Comparison of ENCODE assay signal across 10 cellular contexts in the genomic region with DNA sequence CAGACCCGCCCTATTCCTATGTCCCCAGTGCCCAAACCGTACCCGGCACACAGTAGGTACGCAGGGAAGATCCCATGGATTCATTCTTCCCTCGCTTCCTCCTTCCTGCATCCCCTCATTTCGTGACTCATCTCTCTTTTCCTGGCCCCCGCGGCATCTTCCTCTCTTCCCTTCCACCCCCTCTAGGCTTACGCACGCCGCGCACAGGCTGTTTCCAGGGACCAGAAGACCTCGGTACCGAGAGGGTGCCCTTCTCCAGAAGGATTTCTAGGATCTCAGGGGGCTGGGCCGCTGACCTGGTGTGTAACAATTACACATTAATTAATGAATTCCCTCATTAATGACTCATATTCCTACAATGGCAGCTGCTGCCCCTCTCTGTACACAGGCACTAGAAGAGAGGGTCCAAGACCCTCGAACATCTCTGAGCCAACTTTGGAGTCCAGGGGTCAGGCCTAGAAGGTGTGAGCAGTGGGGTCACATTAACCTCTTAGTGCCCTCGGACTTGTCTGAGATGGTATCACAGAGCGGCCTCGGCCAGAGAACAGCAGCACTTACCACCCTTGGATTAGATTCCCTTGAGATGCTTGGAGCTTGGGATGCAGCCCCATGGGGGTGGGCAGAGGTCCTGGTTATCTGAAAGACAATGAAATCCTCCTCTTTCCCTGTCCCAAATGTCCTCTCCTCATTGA. TPM values are rescaled to one million over a fixed set of nuclear protein-coding genes. Genes with fewer than 3 reads are reported as not detected.
DNase-seq lines count a peak whose midpoint lies in the region; ATAC-seq, FAIRE-seq and TF ChIP-seq lines count a peak whose summit lies in the region.
"Had no signal": no experiment of that assay in that cellular context is flagged by ENCODE, and none has a peak within 500 bp of the region (broad histone marks: within the 10 kb centered on the region; RNA-seq: fewer than 3 reads in every experiment).

No MANE protein-coding gene starts in this region.

- no peak for TF ChIP-seq EP300 in GM12878 (IDR thresholded peaks at IDR 0.05; ENCODE audit: borderline replicate concordance in 1 of 2, control insufficient read depth in 1 of 2, low read depth in 2 of 2, low read length in 2 of 2)

- TF ChIP-seq RAD21 in GM12878 (IDR thresholded peaks at IDR 0.05; ENCODE audit: insufficient read depth, low read depth, low read length), result no peak

- SMC1A ChIA-PET in GM12878 (lab: Charles Lee; ENCODE audit: uncharacterized antibody, unreplicated experiment), result interaction anchor here (0.5 to 8.7 kb wide), 24 partner anchors 21 to 219 kb away, joined by 3 to 283 read pairs (median 6); partner anchors contain the start of genes ARL2BP and CX3CL1

- peaks cover 23% of the 10 kb centered on the region for H3K4me1 Mint-ChIP-seq in activated CD4-positive, alpha-beta T cell treated with anti-CD3 and anti-CD28 coated beads, Interleukin-2, amount 10 ng/mL, durations not matched to agents 24 days and 14 days
- peaks cover 16% of the 10 kb centered on the region for H3K4me1 Mint-ChIP-seq in osteocyte (ENCODE audit: unreplicated experiment)

- no peaks in the 10 kb centered on the region for H3K79me2 ChIP-seq in GM12878 (ENCODE audit: control insufficient read depth, insufficient read depth, low read length)

- WGBS in GM12878 (ENCODE audit: insufficient coverage, insufficient replicate concordance, low lambda C conversion rate, missing lambda C conversion rate), result 58% methylated on average over 19 of the region's 19 CpGs
- 32 to 35% methylated on average over 18 to 19 of the region's 19 CpGs for WGBS in testis, 2 donors

- RAD21 ChIA-PET in GM12878 (lab: Charles Lee; ENCODE audit: unreplicated experiment), result interaction anchor here (0.8 to 9.2 kb wide), 19 partner anchors 13 to 241 kb away, joined by 3 to 293 read pairs (median 7); partner anchors contain the start of genes ADGRG5, CCL17, PSME3IP1 and RSPRY1

- FAIRE-seq in GM12878 (lab: Jason Lieb, UNC), result no peak

- no TSS peak for BruUV-seq in GM12878 (replicated peaks; lab: Mats Ljungman, UMichigan)

- no peak overlapping the region for H2AFZ ChIP-seq in GM12878 (ENCODE audit: control insufficient read depth, low read depth, low read length)

- TF ChIP-seq CTCF in GM12878 (IDR thresholded peaks at IDR 0.05 in 2 of 3, conservative IDR thresholded peaks at IDR 0.05 in 1 of 3; ENCODE audit: control insufficient read depth in 2 of 3, extremely low read depth in 1 of 3, insufficient read depth in 1 of 3, low read depth in 3 of 3, low read length in 3 of 3) (no peak), lower lobe of right lung (IDR thresholded peaks at IDR 0.05) (no peak), testis (IDR thresholded peaks at IDR 0.05) (no peak), osteocyte (IDR thresholded peaks at IDR 0.05) (no peak), GM10248 (IDR thresholded peaks at IDR 0.05; ENCODE audit: control extremely low read depth, extremely low read depth, low read depth, missing control alignments) (no peak)

- no peaks in the 10 kb centered on the region for H3K9me3 Mint-ChIP-seq in activated CD4-positive, alpha-beta T cell treated with anti-CD3 and anti-CD28 coated beads, Interleukin-2, amount 10 ng/mL, durations not matched to agents 24 days and 14 days
- H3K9me3 Mint-ChIP-seq in osteocyte (ENCODE audit: unreplicated experiment), result no peaks in the 10 kb centered on the region

- no peak for ATAC-seq in GM12878
- no peak for ATAC-seq in lower lobe of right lung
- no peak for ATAC-seq in HG02884 (IDR thresholded peaks at IDR 0.05; ENCODE audit: unreplicated experiment)

- no peaks in the 10 kb centered on the region for H3K9me3 ChIP-seq in GM12878 (replicated peaks; ENCODE audit: control insufficient read depth, insufficient read depth, low read length)
- H3K9me3 ChIP-seq in lower lobe of right lung, result no peaks in the 10 kb centered on the region
- H3K9me3 ChIP-seq in testis, result no peaks in the 10 kb centered on the region

- intact Hi-C loops in activated CD4-positive, alpha-beta T cell treated with anti-CD3 and anti-CD28 coated beads, Interleukin-2, amount 10 ng/mL, durations not matched to agents 24 days and 14 days (cut with micrococcal nuclease), result loop anchor here (5.0 to 10.0 kb wide), 3 partner anchors 114 to 1434 kb away; partner anchors contain the start of genes GOT2, KATNB1, PSME3IP1 and RSPRY1
- intact Hi-C loops in GM12878 (cut with micrococcal nuclease; ENCODE audit: unreplicated experiment), result loop anchor here (2.0 to 5.0 kb wide), 3 partner anchors 56 to 236 kb away; partner anchors contain the start of genes CCDC102A and CCL22
- intact Hi-C loops in lower lobe of right lung (cut with DNase I), result loop anchor here (5.0 kb wide), 1 partner anchor 116 kb away; no protein-coding TSS in a partner anchor
- intact Hi-C loops in testis (cut with DNase I; ENCODE audit: low total_unique reads), result loop anchor here (2.0 to 10.0 kb wide), 3 partner anchors 74 to 224 kb away; partner anchors contain the start of gene CX3CL1

- TF ChIP-seq POLR2A in GM12878 (IDR thresholded peaks at IDR 0.05; ENCODE audit: low read depth, low read length), result no peak
- TF ChIP-seq POLR2A in testis (IDR thresholded peaks at IDR 0.05), result no peak

- H3K27ac Mint-ChIP-seq in activated CD4-positive, alpha-beta T cell treated with anti-CD3 and anti-CD28 coated beads, Interleukin-2, amount 10 ng/mL, durations not matched to agents 24 days and 14 days, result peak overlapping the region; percentile 30
- H3K27ac Mint-ChIP-seq in osteocyte (ENCODE audit: unreplicated experiment), result no peak overlapping the region

- H3K9ac ChIP-seq in GM12878 (ENCODE audit: control insufficient read depth, insufficient read depth, low read length), result no peak overlapping the region

- H4K20me1 ChIP-seq in GM12878 (ENCODE audit: control insufficient read depth, insufficient read depth), result no peaks in the 10 kb centered on the region

- DNase-seq in activated CD4-positive, alpha-beta T cell treated with anti-CD3 and anti-CD28 coated beads, Interleukin-2, amount 10 ng/mL, durations not matched to agents 24 days and 14 days, result peak; percentile 62
- DNase-seq in activated CD4-positive, alpha-beta T cell treated with anti-CD3 and anti-CD28 coated beads for 48 hours, result no peak
- DNase-seq in GM12878 (ENCODE audit: low read depth, low spot score) (no peak), lower lobe of right lung (no peak), testis (peak; percentile 18), osteocyte (ENCODE audit: extremely low spot score, unreplicated experiment) (no peak), GM10248 (ENCODE audit: extremely low spot score) (no peak)

- no peak overlapping the region for H3K4me3 ChIP-seq in GM12878
- peak overlapping the region; percentile 56 for H3K4me3 ChIP-seq in lower lobe of right lung
- H3K4me3 ChIP-seq in testis, result peak overlapping the region; percentile 51 to 58

- peaks cover 34% of the 10 kb centered on the region for H3K4me1 ChIP-seq in GM12878 (ENCODE audit: control insufficient read depth, insufficient read depth, low read length)
- H3K4me1 ChIP-seq in lower lobe of right lung, result peaks cover 43% of the 10 kb centered on the region
- H3K4me1 ChIP-seq in testis, result peaks cover 29% of the 10 kb centered on the region

- no peak overlapping the region for H3K4me3 Mint-ChIP-seq in activated CD4-positive, alpha-beta T cell treated with anti-CD3 and anti-CD28 coated beads, Interleukin-2, amount 10 ng/mL, durations not matched to agents 24 days and 14 days
- H3K4me3 Mint-ChIP-seq in osteocyte (ENCODE audit: unreplicated experiment), result no peak overlapping the region

- H3K4me2 ChIP-seq in GM12878 (ENCODE audit: control insufficient read depth, insufficient read depth), result peak overlapping the region; percentile 72; the same call in 1 of the 2 replicates

- POLR2A ChIA-PET in GM12878 (lab: Charles Lee) (interaction anchor here (0.9 to 7.0 kb wide), 6 partner anchors 38 to 116 kb away, joined by 3 to 65 read pairs (median 10); partner anchors contain the start of gene CX3CL1), GM10248 (lab: Yijun Ruan, JAX) (interaction anchor here (0.6 kb wide), 1 partner anchor 701 kb away, joined by 3 read pairs; no protein-coding TSS in a partner anchor)

- in situ Hi-C loops in GM12878 (cut with MboI), result loop anchor here (5.0 kb wide), 2 partner anchors 116 to 216 kb away; no protein-coding TSS in a partner anchor

- H3K27me3 Mint-ChIP-seq in activated CD4-positive, alpha-beta T cell treated with anti-CD3 and anti-CD28 coated beads, Interleukin-2, amount 10 ng/mL, durations not matched to agents 24 days and 14 days, result no peaks in the 10 kb centered on the region
- H3K27me3 Mint-ChIP-seq in osteocyte (ENCODE audit: unreplicated experiment), result peaks cover 3% of the 10 kb centered on the region

- no peaks in the 10 kb centered on the region for H3K36me3 Mint-ChIP-seq in activated CD4-positive, alpha-beta T cell treated with anti-CD3 and anti-CD28 coated beads, Interleukin-2, amount 10 ng/mL, durations not matched to agents 24 days and 14 days (ENCODE audit: low read depth)
- no peaks in the 10 kb centered on the region for H3K36me3 Mint-ChIP-seq in osteocyte (ENCODE audit: unreplicated experiment)

- H3K27me3 ChIP-seq in GM12878 (replicated peaks in 1 of 2; ENCODE audit: control insufficient read depth in 2 of 2, insufficient read depth in 2 of 2, low read length in 1 of 2), result no peaks in the 10 kb centered on the region
- no peaks in the 10 kb centered on the region for H3K27me3 ChIP-seq in lower lobe of right lung (ENCODE audit: low read depth)
- H3K27me3 ChIP-seq in testis, result no peaks in the 10 kb centered on the region

- CTCF ChIA-PET in GM12878 (lab: Yijun Ruan, JAX), result interaction anchor here (0.6 to 15.8 kb wide), 21 partner anchors 13 to 274 kb away, joined by 3 to 632 read pairs (median 10); partner anchors contain the start of genes CCL22, CIAPIN1, COQ9 and CX3CL1
- CTCF ChIA-PET in GM10248 (lab: Yijun Ruan, JAX), result interaction anchor here (0.8 to 11.1 kb wide), 36 partner anchors 9 to 256 kb away, joined by 3 to 454 read pairs (median 4); partner anchors contain the start of genes ARL2BP, CCL17 and CX3CL1

- H3K36me3 ChIP-seq in GM12878 (ENCODE audit: control insufficient read depth in 2 of 2, insufficient read depth in 2 of 2, low read length in 1 of 2), result no peaks in the 10 kb centered on the region
- no peaks in the 10 kb centered on the region for H3K36me3 ChIP-seq in lower lobe of right lung
- no peaks in the 10 kb centered on the region for H3K36me3 ChIP-seq in testis (ENCODE audit: low read depth, missing control alignments)

- H3K27ac ChIP-seq in GM12878 (ENCODE audit: control insufficient read depth, insufficient read depth), result no peak overlapping the region
- peak overlapping the region; percentile 31 for H3K27ac ChIP-seq in lower lobe of right lung
- peak overlapping the region in 1 of 2 donors; percentile 71 for H3K27ac ChIP-seq in testis

RNA-seq across cellular contexts. Expression of gene PLLP, which starts 16.8 kb away (rescaled TPM):
- not detected in 2 replicates for total RNA-seq in activated CD4-positive, alpha-beta T cell treated with anti-CD3 and anti-CD28 coated beads, Interleukin-2, amount 10 ng/mL, durations not matched to agents 24 days and 14 days
- total RNA-seq in GM12878 (2013; cell fraction: nucleolus; rRNA removed), result 1.3 and 1.8 TPM in 2 replicates
- total RNA-seq in GM12878 (2014; rRNA removed), result 0.65 and 0.79 TPM in 2 replicates
- 0.27 and 0.28 TPM in 2 replicates for total RNA-seq in GM12878 (2014; rRNA removed; fragmentation: Illumina TruSeq; extraction: Trizol)
- 0.77 and 1.3 TPM in 2 replicates for total RNA-seq in GM12878 (2021)
- polyA plus RNA-seq in GM12878 (2011; ENCODE audit: low read depth), result 0.75 TPM
- polyA plus RNA-seq in GM12878 (2011; rRNA removed), result 4.5 and 5.8 TPM in 2 replicates
- 7.2 and 8.2 TPM in 2 replicates for polyA plus RNA-seq in GM12878 (2011; cell fraction: cytosol; rRNA removed)
- 2.8 and 4.8 TPM in 2 replicates for polyA plus RNA-seq in GM12878 (2011; cell fraction: nucleus; rRNA removed)
- 1.2 and 1.4 TPM in 2 replicates for polyA plus RNA-seq in GM12878 (2012)
- polyA plus RNA-seq in GM12878 (2014; fragmentation: Illumina TruSeq; extraction: Trizol), result 0.44 and 0.54 TPM in 2 replicates
- under 1 TPM; 0.23 to 0.49 TPM for polyA plus RNA-seq in GM12878 (2014; fragmentation: Nextera tagmentation; extraction: Ambion mirVana)
- polyA plus RNA-seq in GM12878 (2014; rRNA removed), result 1.2 TPM in 2 replicates
- under 1 TPM; 0.21 to 0.88 TPM for polyA plus RNA-seq in GM12878 (2016; fragmentation: Nextera tagmentation; extraction: Ambion mirVana)
- 2.9 and 3.6 TPM in 2 replicates for polyA minus RNA-seq in GM12878 (2011; rRNA and poly(A)+ RNA removed)
- polyA minus RNA-seq in GM12878 (2011; cell fraction: cytosol; rRNA and poly(A)+ RNA removed), result 0.94 and 1.6 TPM in 2 replicates
- 1.1 and 1.6 TPM in 2 replicates for polyA minus RNA-seq in GM12878 (2011; cell fraction: nucleus; rRNA and poly(A)+ RNA removed)
- 77.5 TPM for total RNA-seq in lower lobe of right lung
- total RNA-seq in testis, result 10 to 100 TPM; 36.1 to 39.4 TPM
- 15.0 TPM for polyA plus RNA-seq in testis (ENCODE audit: insufficient read depth, low read depth, low replicate concordance)
- total RNA-seq in osteocyte, result 0.30 and 1.2 TPM in 2 replicates

RNA-seq across cellular contexts. Expression of gene ARL2BP, which starts 56.2 kb away (rescaled TPM):
- total RNA-seq in activated CD4-positive, alpha-beta T cell treated with anti-CD3 and anti-CD28 coated beads, Interleukin-2, amount 10 ng/mL, durations not matched to agents 24 days and 14 days, result 24.9 and 26.7 TPM in 2 replicates
- total RNA-seq in GM12878 (2013; cell fraction: nucleolus; rRNA removed), result 9.4 and 9.6 TPM in 2 replicates
- 30.9 and 35.8 TPM in 2 replicates for total RNA-seq in GM12878 (2014; rRNA removed)
- total RNA-seq in GM12878 (2014; rRNA removed; fragmentation: Illumina TruSeq; extraction: Trizol), result 26.3 and 27.4 TPM in 2 replicates
- 25.5 and 28.5 TPM in 2 replicates for total RNA-seq in GM12878 (2021)
- 17.5 TPM for polyA plus RNA-seq in GM12878 (2011; ENCODE audit: low read depth)
- polyA plus RNA-seq in GM12878 (2011; rRNA removed), result 51.1 and 56.6 TPM in 2 replicates
- polyA plus RNA-seq in GM12878 (2011; cell fraction: cytosol; rRNA removed), result 35.3 and 41.2 TPM in 2 replicates
- polyA plus RNA-seq in GM12878 (2011; cell fraction: nucleus; rRNA removed), result 17.4 and 18.8 TPM in 2 replicates
- polyA plus RNA-seq in GM12878 (2012), result 19.1 and 21.0 TPM in 2 replicates
- polyA plus RNA-seq in GM12878 (2014; fragmentation: Illumina TruSeq; extraction: Trizol), result 33.6 and 35.5 TPM in 2 replicates
- 10 to 100 TPM; 12.5 to 20.5 TPM for polyA plus RNA-seq in GM12878 (2014; fragmentation: Nextera tagmentation; extraction: Ambion mirVana)
- 21.7 and 23.9 TPM in 2 replicates for polyA plus RNA-seq in GM12878 (2014; rRNA removed)
- polyA plus RNA-seq in GM12878 (2016; fragmentation: Nextera tagmentation; extraction: Ambion mirVana), result 10 to 100 TPM; 44.2 to 50.9 TPM
- 24.3 and 31.6 TPM in 2 replicates for polyA minus RNA-seq in GM12878 (2011; rRNA and poly(A)+ RNA removed)
- 12.7 and 22.0 TPM in 2 replicates for polyA minus RNA-seq in GM12878 (2011; cell fraction: cytosol; rRNA and poly(A)+ RNA removed)
- polyA minus RNA-seq in GM12878 (2011; cell fraction: nucleus; rRNA and poly(A)+ RNA removed), result 5.2 and 6.2 TPM in 2 replicates
- 58.1 TPM for total RNA-seq in lower lobe of right lung
- total RNA-seq in testis, result 10 to 100 TPM; 88.8 to 92.4 TPM
- polyA plus RNA-seq in testis (ENCODE audit: insufficient read depth, low read depth, low replicate concordance), result 128 TPM
- 61.8 and 67.4 TPM in 2 replicates for total RNA-seq in osteocyte

RNA-seq across cellular contexts. Expression of gene CCL22, which starts 57.3 kb away (rescaled TPM):
- total RNA-seq in activated CD4-positive, alpha-beta T cell treated with anti-CD3 and anti-CD28 coated beads, Interleukin-2, amount 10 ng/mL, durations not matched to agents 24 days and 14 days, result 14.1 and 14.6 TPM in 2 replicates
- 217 and 243 TPM in 2 replicates for total RNA-seq in GM12878 (2013; cell fraction: nucleolus; rRNA removed)
- 114 and 118 TPM in 2 replicates for total RNA-seq in GM12878 (2014; rRNA removed)
- total RNA-seq in GM12878 (2014; rRNA removed; fragmentation: Illumina TruSeq; extraction: Trizol), result 132 and 137 TPM in 2 replicates
- total RNA-seq in GM12878 (2021), result 704 and 775 TPM in 2 replicates
- polyA plus RNA-seq in GM12878 (2011; ENCODE audit: low read depth), result 191 TPM
- 14.5 and 38.0 TPM in 2 replicates for polyA plus RNA-seq in GM12878 (2011; rRNA removed)
- 34.6 and 58.9 TPM in 2 replicates for polyA plus RNA-seq in GM12878 (2011; cell fraction: cytosol; rRNA removed)
- 20.6 TPM in 2 replicates for polyA plus RNA-seq in GM12878 (2011; cell fraction: nucleus; rRNA removed)
- 240 and 288 TPM in 2 replicates for polyA plus RNA-seq in GM12878 (2012)
- 508 and 540 TPM in 2 replicates for polyA plus RNA-seq in GM12878 (2014; fragmentation: Illumina TruSeq; extraction: Trizol)
- polyA plus RNA-seq in GM12878 (2014; fragmentation: Nextera tagmentation; extraction: Ambion mirVana), result 100 to 1,000 TPM; 581 to 591 TPM
- 221 and 240 TPM in 2 replicates for polyA plus RNA-seq in GM12878 (2014; rRNA removed)
- polyA plus RNA-seq in GM12878 (2016; fragmentation: Nextera tagmentation; extraction: Ambion mirVana), result 100 to 1,000 TPM; 347 to 350 TPM
- polyA minus RNA-seq in GM12878 (2011; rRNA and poly(A)+ RNA removed), result 35.3 and 36.7 TPM in 2 replicates
- polyA minus RNA-seq in GM12878 (2011; cell fraction: cytosol; rRNA and poly(A)+ RNA removed), result 35.0 and 39.2 TPM in 2 replicates
- 4.6 and 6.1 TPM in 2 replicates for polyA minus RNA-seq in GM12878 (2011; cell fraction: nucleus; rRNA and poly(A)+ RNA removed)
- total RNA-seq in lower lobe of right lung, result 2.0 TPM
- total RNA-seq in testis, result not detected
- polyA plus RNA-seq in testis (ENCODE audit: insufficient read depth, low read depth, low replicate concordance), result 0.65 TPM
- not detected in 2 replicates for total RNA-seq in osteocyte
- total RNA-seq: mononuclear cell had no signal
- polyA plus RNA-seq: AG04450 had no signal

Comparison
In these comparisons a context has a peak if more than half of its experiments do, and no peak if none do; other contexts are left out.
1. DNase-seq: peak in activated CD4-positive, alpha-beta T cell treated with anti-CD3 and anti-CD28 coated beads, Interleukin-2, amount 10 ng/mL, durations not matched to agents 24 days and 14 days (single experiment) and testis (single experiment); none in activated CD4-positive, alpha-beta T cell treated with anti-CD3 and anti-CD28 coated beads for 48 hours (single experiment), GM12878 (single experiment), lower lobe of right lung (single experiment), osteocyte (single experiment) and GM10248 (single experiment).
2. RNA of gene PLLP, which starts 16.8 kb away (total RNA-seq): 77.5 TPM in lower lobe of right lung (single experiment) and 36.1 to 39.4 TPM in testis; 0.27 to 1.8 TPM in GM12878, 0.30 to 1.2 TPM in osteocyte and not detected in activated CD4-positive, alpha-beta T cell treated with anti-CD3 and anti-CD28 coated beads, Interleukin-2, amount 10 ng/mL, durations not matched to agents 24 days and 14 days; every median in the first group is over 10 times any median in the second.